Comparison of ENCODE assay signal across 17 cellular contexts in genomic region chr1:193749868-193750267, GRCh38.
DNase-seq lines count a peak whose midpoint lies in the region; ATAC-seq and FAIRE-seq lines count a peak whose summit lies in the region.
"Had no signal": no experiment of that assay in that cellular context is flagged by ENCODE, and none has a peak within 500 bp of the region (broad histone marks: within the 10 kb centered on the region; RNA-seq: fewer than 3 reads in every experiment).

No MANE protein-coding gene starts in this region.

- FAIRE-seq in TTC549 (lab: Jason Lieb, UNC): peak; percentile 23
- peak; percentile 79 for FAIRE-seq in frontal cortex (lab: Jason Lieb, UNC)
- FAIRE-seq: A549, G401.6, GM12891, GM19239 had no signal

- no peak for DNase-seq in frontal cortex (ENCODE audit: low spot score in 2 of 2)
- no peak for DNase-seq in hepatic stellate cell (ENCODE audit: low spot score)
- DNase-seq: 8988T; AML-193; Caco-2; Calu3; CD4-positive, alpha-beta T cell; CD8-positive, alpha-beta T cell; DMS79 treated with DMSO at 0.1 percent for 48 hours; GF-D8 had no signal

- ATAC-seq in HG03039 (IDR thresholded peaks at IDR 0.05; ENCODE audit: unreplicated experiment) (no peak), GM19324 (IDR thresholded peaks at IDR 0.05; ENCODE audit: low FRiP score, unreplicated experiment) (no peak)
- ATAC-seq: A549; CD8-positive, alpha-beta T cell had no signal
